8 cellular contexts compared by ENCODE assay signal in the genomic region with DNA sequence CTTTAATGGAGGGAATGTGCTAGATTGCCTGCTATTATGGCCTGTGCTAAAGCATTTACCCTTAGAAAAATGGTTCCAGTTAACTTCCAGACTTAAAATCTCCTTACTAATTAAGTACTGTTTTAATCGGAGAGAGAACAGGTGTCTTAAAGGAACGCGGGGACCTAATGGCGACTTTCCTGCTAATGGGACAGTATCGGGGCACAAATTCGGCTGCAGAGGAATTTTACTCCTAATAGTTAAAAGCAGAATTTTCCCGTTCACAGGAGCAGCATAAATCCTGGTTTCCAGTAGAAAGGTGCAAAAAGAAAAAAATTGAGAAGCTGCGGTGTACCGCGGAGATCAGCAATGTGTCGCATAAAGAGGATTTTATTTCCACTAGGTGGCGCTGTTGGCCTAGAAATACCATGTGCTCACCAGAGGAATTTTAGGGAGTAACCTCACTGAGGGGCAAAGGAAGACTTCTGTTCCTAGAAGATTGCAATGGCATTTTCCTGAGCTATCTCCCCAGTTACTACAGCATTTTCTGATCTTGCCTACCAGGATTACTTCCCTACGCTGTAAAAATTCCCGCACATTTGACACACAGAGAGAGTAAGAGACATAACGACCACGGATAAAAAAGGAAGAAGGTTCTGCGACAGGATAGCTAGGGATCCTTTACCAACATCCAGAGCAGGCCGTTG. TPM values are rescaled to one million over a fixed set of nuclear protein-coding genes. Genes with fewer than 3 reads are reported as not detected.
DNase-seq lines count a peak whose midpoint lies in the region; ATAC-seq and TF ChIP-seq lines count a peak whose summit lies in the region.

No MANE protein-coding gene starts in this region.

- H3K27ac ChIP-seq in WERI-Rb-1 = no peak overlapping the region
- H3K27ac ChIP-seq in caudate nucleus (ENCODE audit: low read depth, low read length) = no peak overlapping the region

- ATAC-seq in left colon (peak; percentile 63), GM19023 (IDR thresholded peaks at IDR 0.05; ENCODE audit: unreplicated experiment) (no peak)

- peaks cover 17% of the 10 kb centered on the region for H3K9me3 ChIP-seq in WERI-Rb-1 (ENCODE audit: severe bottlenecking)

- intact Hi-C loops in left colon (cut with DNase I, micrococcal nuclease) = no loop called here

- TF ChIP-seq CTCF in WERI-Rb-1 (IDR thresholded peaks at IDR 0.05; ENCODE audit: low read depth, low read length) = peak; percentile 53

- DNase-seq in activated gamma-delta T cell treated with Interleukin-2 at 50 U/mL for 16 hours (peak; percentile 42), activated gamma-delta T cell (lab: John Stamatoyannopoulos, UW) (no peak), NCI-H1417 treated with DMSO at 0.1 percent for 48 hours (lab: John Stamatoyannopoulos, UW) (peak; percentile 3), WERI-Rb-1 (peak; percentile 63), caudate nucleus (lab: John Stamatoyannopoulos, UW) (peak in 37 of 61 donors; percentile 1 to 73 (median 17)), left colon (peak in 1 of 2 donors; percentile 32)
- DNase-seq in stimulated activated CD4-positive, alpha-beta T cell treated with anti-CD3 and anti-CD28 coated beads, TNF-alpha, amount 100 ng/mL, for 1 hour (ENCODE audit: low read depth in 3 of 3, low spot score in 1 of 3) = peak in 2 of 3 donors; percentile 7 to 22

- no peaks in the 10 kb centered on the region for H3K36me3 ChIP-seq in WERI-Rb-1

- H3K27me3 ChIP-seq in WERI-Rb-1 (ENCODE audit: insufficient read depth, low read depth, severe bottlenecking) = no peaks in the 10 kb centered on the region

- H3K4me3 ChIP-seq in WERI-Rb-1 (ENCODE audit: low read depth, low read length) = peak overlapping the region; percentile 31

RNA-seq across cellular contexts. Expression of gene ZNF280B, which starts 44.5 kb away (rescaled TPM):
- 1 to 10 TPM in 1 of 2 donors, under 1 TPM in 1; 0.92 to 1.4 TPM for total RNA-seq in left colon

RNA-seq across cellular contexts. Expression of gene ZNF280A, which starts 56.1 kb away (rescaled TPM):
- total RNA-seq in left colon = not detected
